Comparison of ENCODE assay signal across 8 cellular contexts in the genomic region with DNA sequence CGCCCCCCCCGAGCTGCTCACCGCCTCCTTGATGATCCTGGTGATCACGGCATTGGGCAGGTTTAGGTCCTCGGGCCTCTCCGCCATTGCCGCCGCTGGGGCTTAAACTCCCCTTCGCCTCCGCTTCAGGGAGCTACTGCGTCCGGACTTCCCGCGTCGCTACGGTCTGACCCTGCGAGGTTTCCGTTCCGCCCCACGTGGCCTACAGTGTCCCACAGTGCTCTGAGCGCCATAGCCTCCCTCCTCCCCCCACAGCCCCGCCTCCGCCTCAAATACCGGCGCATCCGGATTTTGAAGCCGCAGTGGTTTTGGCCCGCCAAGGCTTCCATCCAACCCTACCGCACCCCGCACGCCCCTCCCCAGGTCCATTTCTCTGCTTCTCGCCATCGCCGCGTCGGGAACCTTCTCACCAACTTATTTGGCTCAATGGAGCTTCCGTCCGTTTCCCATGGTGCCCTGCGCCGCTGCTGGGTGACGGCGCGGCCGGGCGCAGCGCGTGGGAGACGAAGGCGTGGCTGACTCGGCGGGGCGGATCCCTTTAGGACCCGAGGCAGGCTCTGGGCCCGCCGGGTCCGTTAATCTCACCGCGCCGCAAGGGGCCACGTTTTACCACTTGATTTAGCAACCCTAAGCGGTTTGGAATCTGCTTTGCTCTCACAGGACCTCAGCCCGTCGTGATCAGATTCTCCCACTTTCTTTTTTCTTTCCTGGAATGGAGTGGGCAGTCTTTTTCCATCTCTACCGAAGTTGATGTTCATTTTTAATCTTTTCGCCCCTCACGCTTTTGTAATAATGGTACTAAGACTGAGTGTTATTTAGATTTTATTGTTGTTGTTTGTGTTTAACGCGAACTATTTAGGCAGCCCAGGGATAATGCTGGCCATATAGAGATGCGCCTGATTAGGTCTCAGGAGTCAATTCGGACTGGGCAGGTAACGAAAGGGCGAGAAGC. TPM values are rescaled to one million over a fixed set of nuclear protein-coding genes. Genes with fewer than 3 reads are reported as not detected.
A peak's percentile ranks its signal among the peaks of the same experiment; 100 is the strongest.
DNase-seq lines count a peak whose midpoint lies in the region; ATAC-seq and TF ChIP-seq lines count a peak whose summit lies in the region.

A gene with protein sequence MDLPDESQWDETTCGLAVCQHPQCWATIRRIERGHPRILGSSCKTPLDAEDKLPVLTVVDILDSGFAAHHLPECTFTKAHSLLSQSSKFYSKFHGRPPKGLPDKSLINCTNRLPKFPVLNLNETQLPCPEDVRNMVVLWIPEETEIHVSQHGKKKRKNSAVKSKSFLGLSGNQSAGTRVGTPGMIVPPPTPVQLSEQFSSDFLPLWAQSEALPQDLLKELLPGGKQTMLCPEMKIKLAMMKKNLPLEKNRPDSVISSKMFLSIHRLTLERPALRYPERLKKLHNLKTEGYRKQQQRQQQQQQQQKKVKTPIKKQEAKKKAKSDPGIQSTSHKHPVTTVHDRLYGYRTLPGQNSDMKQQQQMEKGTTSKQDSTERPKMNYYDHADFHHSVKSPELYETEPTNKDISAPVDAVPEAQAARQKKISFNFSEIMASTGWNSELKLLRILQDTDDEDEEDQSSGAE (plus strand): TSS at position 541 of the 952 bp plus-strand sequence. CDS start 2,747 bp downstream, outside the sequence.
A gene with protein sequence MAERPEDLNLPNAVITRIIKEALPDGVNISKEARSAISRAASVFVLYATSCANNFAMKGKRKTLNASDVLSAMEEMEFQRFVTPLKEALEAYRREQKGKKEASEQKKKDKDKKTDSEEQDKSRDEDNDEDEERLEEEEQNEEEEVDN (minus strand): TSS at position 469 of the 952 bp plus-strand sequence. CDS start 382 bp downstream, at position 87.

- H3K9me3 Mint-ChIP-seq in activated T-cell treated with anti-CD3 and anti-CD28 coated beads, Interleukin-2, amount 50 U/mL, for 72 hours = no peaks in the 10 kb centered on the region

- intact Hi-C loops in esophagus squamous epithelium (cut with DNase I) = no loop called here

- H3K9me3 ChIP-seq in esophagus squamous epithelium = no peaks in the 10 kb centered on the region

- peak in 2 of 6 experiments; percentile 26 to 33 for TF ChIP-seq CTCF in esophagus squamous epithelium (IDR thresholded peaks at IDR 0.05)

- H3K4me1 Mint-ChIP-seq in activated T-cell treated with anti-CD3 and anti-CD28 coated beads, Interleukin-2, amount 50 U/mL, for 72 hours (ENCODE audit: low read depth) = peaks cover 31% of the 10 kb centered on the region

- peak in 3 of 4 donors; percentile 16 to 73 (median 49) for TF ChIP-seq POLR2A in esophagus squamous epithelium (IDR thresholded peaks at IDR 0.05)

- DNase-seq in DMS79 (lab: John Stamatoyannopoulos, UW) = peak; percentile 94
- DNase-seq in KG1 (lab: John Stamatoyannopoulos, UW) = peak; percentile 95
- DNase-seq in activated T-cell treated with anti-CD3 and anti-CD28 coated beads, Interleukin-2, amount 50 U/mL, for 72 hours = peak; percentile 96 to 97
- peak; percentile 86 for DNase-seq in esophagus squamous epithelium (lab: John Stamatoyannopoulos, UW)
- DNase-seq in myocyte (ENCODE audit: low read depth) = peak; percentile 97
- peak; percentile 89 to 92 for DNase-seq in stimulated activated CD8-positive, alpha-beta memory T cell treated with anti-CD3 and anti-CD28 coated beads, Interleukin-7, amount 100 ng/mL, for 4 hours (ENCODE audit: low read depth in 2 of 2)

- peaks cover 7 to 44% (median 10%) of the 10 kb centered on the region in 3 donors for H3K4me1 ChIP-seq in esophagus squamous epithelium

- H3K27ac Mint-ChIP-seq in activated T-cell treated with anti-CD3 and anti-CD28 coated beads, Interleukin-2, amount 50 U/mL, for 72 hours = peak within 1 kb of the TSS; percentile 96

- peaks cover 0 to 20% (median 5%) of the 10 kb centered on the region in 3 donors for H3K36me3 ChIP-seq in esophagus squamous epithelium

- peak; percentile 86 for ATAC-seq in GM21737 (IDR thresholded peaks at IDR 0.05; ENCODE audit: unreplicated experiment)
- peak; percentile 95 to 96 for ATAC-seq in activated T-cell treated with anti-CD3 and anti-CD28 coated beads, Interleukin-2, amount 50 U/mL, for 72 hours (replicated peaks in 1 of 2)

- peak within 1 kb of the TSS; percentile 92 to 99 (median 96) for H3K27ac ChIP-seq in esophagus squamous epithelium

- H3K27me3 Mint-ChIP-seq in activated T-cell treated with anti-CD3 and anti-CD28 coated beads, Interleukin-2, amount 50 U/mL, for 72 hours (ENCODE audit: low read depth) = no peaks in the 10 kb centered on the region

- H3K4me3 ChIP-seq in esophagus squamous epithelium = peak within 1 kb of the TSS; percentile 78 to 95 (median 90)

- H3K4me3 Mint-ChIP-seq in activated T-cell treated with anti-CD3 and anti-CD28 coated beads, Interleukin-2, amount 50 U/mL, for 72 hours = peak within 1 kb of the TSS; percentile 94 to 99

- no peaks in the 10 kb centered on the region for H3K27me3 ChIP-seq in esophagus squamous epithelium

- peaks cover 12 to 17% of the 10 kb centered on the region in 2 donors for H3K36me3 Mint-ChIP-seq in activated T-cell treated with anti-CD3 and anti-CD28 coated beads, Interleukin-2, amount 50 U/mL, for 72 hours (ENCODE audit: insufficient read depth in 2 of 2)

- 0 to 1% methylated on average over 32 to 35 of the region's 72 CpGs for WGBS in esophagus squamous epithelium, 2 donors

TF ChIP-seq in PFSK-1, 5 proteins besides CTCF, POLR2A, EP300 and RAD21:
- TF ChIP-seq TAF1 (IDR thresholded peaks at IDR 0.05; ENCODE audit: borderline replicate concordance, insufficient read depth, low read length) (peak; percentile 72; the same call in 1 of the 2 replicates), SIN3A (IDR thresholded peaks at IDR 0.05; ENCODE audit: borderline replicate concordance, insufficient read depth, low read length) (peak; percentile 81; the same call in 1 of the 2 replicates), POLR2AphosphoS5 (IDR thresholded peaks at IDR 0.05; ENCODE audit: low read depth, low read length) (peak; percentile 65), FOXP2 (optimal IDR thresholded peaks at IDR 0.05; ENCODE audit: borderline replicate concordance, extremely low read depth, extremely low read length, insufficient read depth) (peak; percentile 90)
- TF ChIP-seq, protein P1, sequence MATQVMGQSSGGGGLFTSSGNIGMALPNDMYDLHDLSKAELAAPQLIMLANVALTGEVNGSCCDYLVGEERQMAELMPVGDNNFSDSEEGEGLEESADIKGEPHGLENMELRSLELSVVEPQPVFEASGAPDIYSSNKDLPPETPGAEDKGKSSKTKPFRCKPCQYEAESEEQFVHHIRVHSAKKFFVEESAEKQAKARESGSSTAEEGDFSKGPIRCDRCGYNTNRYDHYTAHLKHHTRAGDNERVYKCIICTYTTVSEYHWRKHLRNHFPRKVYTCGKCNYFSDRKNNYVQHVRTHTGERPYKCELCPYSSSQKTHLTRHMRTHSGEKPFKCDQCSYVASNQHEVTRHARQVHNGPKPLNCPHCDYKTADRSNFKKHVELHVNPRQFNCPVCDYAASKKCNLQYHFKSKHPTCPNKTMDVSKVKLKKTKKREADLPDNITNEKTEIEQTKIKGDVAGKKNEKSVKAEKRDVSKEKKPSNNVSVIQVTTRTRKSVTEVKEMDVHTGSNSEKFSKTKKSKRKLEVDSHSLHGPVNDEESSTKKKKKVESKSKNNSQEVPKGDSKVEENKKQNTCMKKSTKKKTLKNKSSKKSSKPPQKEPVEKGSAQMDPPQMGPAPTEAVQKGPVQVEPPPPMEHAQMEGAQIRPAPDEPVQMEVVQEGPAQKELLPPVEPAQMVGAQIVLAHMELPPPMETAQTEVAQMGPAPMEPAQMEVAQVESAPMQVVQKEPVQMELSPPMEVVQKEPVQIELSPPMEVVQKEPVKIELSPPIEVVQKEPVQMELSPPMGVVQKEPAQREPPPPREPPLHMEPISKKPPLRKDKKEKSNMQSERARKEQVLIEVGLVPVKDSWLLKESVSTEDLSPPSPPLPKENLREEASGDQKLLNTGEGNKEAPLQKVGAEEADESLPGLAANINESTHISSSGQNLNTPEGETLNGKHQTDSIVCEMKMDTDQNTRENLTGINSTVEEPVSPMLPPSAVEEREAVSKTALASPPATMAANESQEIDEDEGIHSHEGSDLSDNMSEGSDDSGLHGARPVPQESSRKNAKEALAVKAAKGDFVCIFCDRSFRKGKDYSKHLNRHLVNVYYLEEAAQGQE (IDR thresholded peaks at IDR 0.05; ENCODE audit: insufficient read depth in 1 of 2, low read depth in 2 of 2, low read length in 2 of 2) = peak in 1 of 2 experiments; percentile 12; a peak in 1 of 4 replicates
TF ChIP-seq in PFSK-1: peak in this region for 5.

RNA-seq across cellular contexts. Expression of the first gene that starts in this region (rescaled TPM):
- polyA plus RNA-seq in PFSK-1 (2012; ENCODE audit: insufficient read length, low read depth) = 0.50 TPM
- 1 to 10 TPM; 1.1 to 1.3 TPM for total RNA-seq in activated T-cell treated with anti-CD3 and anti-CD28 coated beads, Interleukin-2, amount 50 U/mL, for 72 hours
- total RNA-seq in esophagus squamous epithelium (under 1 TPM; 0.32 to 0.79 (median 0.38) TPM), myocyte (0.26 and 0.64 TPM in 2 replicates)
- polyA plus RNA-seq in myocyte (2012) = 0.49 TPM

RNA-seq across cellular contexts. Expression of the second gene that starts in this region (rescaled TPM):
- polyA plus RNA-seq in PFSK-1 (2012; ENCODE audit: insufficient read length, low read depth) = 53.2 TPM
- 10 to 100 TPM; 48.2 to 54.6 TPM for total RNA-seq in activated T-cell treated with anti-CD3 and anti-CD28 coated beads, Interleukin-2, amount 50 U/mL, for 72 hours
- total RNA-seq in esophagus squamous epithelium (10 to 100 TPM; 16.6 to 61.4 (median 51.9) TPM), myocyte (53.9 and 65.9 TPM in 2 replicates)
- 40.0 TPM for polyA plus RNA-seq in myocyte (2012)

Comparison
In these comparisons a context has a peak if more than half of its experiments do, and no peak if none do; other contexts are left out.
1. Peak in every context shown above with its lines: DNase-seq, ATAC-seq, H3K4me3 ChIP-seq and H3K27ac ChIP-seq.